ENCODE assay signal across 26 cellular contexts in genomic region chr9:106526805-106527204, GRCh38.
A peak's percentile ranks its signal among the peaks of the same experiment; 100 is the strongest.
DNase-seq lines count a peak whose midpoint lies in the region; ATAC-seq, FAIRE-seq and TF ChIP-seq lines count a peak whose summit lies in the region.
"Had no signal": no experiment of that assay in that cellular context is flagged by ENCODE, and none has a peak within 500 bp of the region (broad histone marks: within the 10 kb centered on the region; RNA-seq: fewer than 3 reads in every experiment).

No MANE protein-coding gene starts in this region.

- no peak overlapping the region for H3K4me3 Mint-ChIP-seq in endodermal cell
- H3K4me3 Mint-ChIP-seq: CD14-positive monocyte; CD4-positive, alpha-beta memory T cell; CD4-positive, CD25-positive, alpha-beta regulatory T cell; CD8-positive, alpha-beta memory T cell had no signal

- H3K27ac ChIP-seq in GM12878 (ENCODE audit: control insufficient read depth, insufficient read depth), result no peak overlapping the region
- H3K27ac ChIP-seq in endodermal cell (ENCODE audit: low read depth, low read length), result no peak overlapping the region
- H3K27ac ChIP-seq: BLaER1 had no signal

- RAD21 ChIA-PET in GM12878 (lab: Charles Lee; ENCODE audit: unreplicated experiment), result interaction anchor here (0.6 to 1.7 kb wide), 4 partner anchors 13 to 1371 kb away, joined by 3 to 8 read pairs (median 3); no protein-coding TSS in a partner anchor

- H3K9me3 Mint-ChIP-seq in endodermal cell, result no peaks in the 10 kb centered on the region

- POLR2A ChIA-PET in GM12878 (lab: Charles Lee), result interaction anchor here (0.6 to 1.5 kb wide), 2 partner anchors 78 to 347 kb away, joined by 3 read pairs; no protein-coding TSS in a partner anchor

- no peak for TF ChIP-seq POLR2A in GM12878 (IDR thresholded peaks at IDR 0.05; ENCODE audit: low read depth, low read length)

- no peak overlapping the region for H3K27ac Mint-ChIP-seq in endodermal cell
- H3K27ac Mint-ChIP-seq: CD4-positive, alpha-beta memory T cell; CD4-positive, CD25-positive, alpha-beta regulatory T cell; CD8-positive, alpha-beta memory T cell had no signal

- BruUV-seq in GM12878 (replicated peaks; lab: Mats Ljungman, UMichigan), result no TSS peak

- H3K27me3 ChIP-seq in GM12878 (replicated peaks in 1 of 2; ENCODE audit: control insufficient read depth in 2 of 2, insufficient read depth in 2 of 2, low read length in 1 of 2) (no peaks in the 10 kb centered on the region), endodermal cell (ENCODE audit: control insufficient read depth, insufficient read depth, low read length, poor library complexity, severe bottlenecking) (no peaks in the 10 kb centered on the region)
- H3K27me3 ChIP-seq: BE2C, BLaER1 had no signal

- no peaks in the 10 kb centered on the region for H3K27me3 Mint-ChIP-seq in endodermal cell (ENCODE audit: insufficient read depth)
- H3K27me3 Mint-ChIP-seq: CD4-positive, alpha-beta memory T cell; CD4-positive, CD25-positive, alpha-beta regulatory T cell; CD8-positive, alpha-beta memory T cell had no signal

- no peaks in the 10 kb centered on the region for H4K20me1 ChIP-seq in GM12878 (ENCODE audit: control insufficient read depth, insufficient read depth)
- H4K20me1 ChIP-seq: BLaER1 had no signal

- SMC1A ChIA-PET in GM12878 (lab: Charles Lee; ENCODE audit: uncharacterized antibody, unreplicated experiment), result interaction anchor here (1.0 to 1.6 kb wide), 5 partner anchors 18 to 232 kb away, joined by 3 to 6 read pairs (median 5); no protein-coding TSS in a partner anchor

- FAIRE-seq in GM12878 (lab: Jason Lieb, UNC), result no peak
- FAIRE-seq: A204.1, GM12892, GM18507 had no signal

- peak; percentile 1 for DNase-seq in KBM-7
- peak; percentile 10 for DNase-seq in MV-4-11 (lab: John Stamatoyannopoulos, UW)
- no peak for DNase-seq in GM12878 (ENCODE audit: low read depth, low spot score)
- no peak for DNase-seq in NCI-H2081 treated with DMSO at 0.1 percent for 48 hours (lab: John Stamatoyannopoulos, UW)
- no peak for DNase-seq in endodermal cell
- DNase-seq in ACHN, result no peak
- DNase-seq: 8988T; BE2C; C1 segment of cervical spinal cord; CD4-positive, alpha-beta memory T cell; CD4-positive, CD25-positive, alpha-beta regulatory T cell; CD8-positive, alpha-beta memory T cell; COR-L47; DMS 273 treated with DMSO at 0.1 percent for 48 hours; DMS153; DMS53; DMS79; DND-41; EL; GF-D8 had no signal

- H3K9me3 ChIP-seq in GM12878 (replicated peaks; ENCODE audit: control insufficient read depth, insufficient read depth, low read length) (no peaks in the 10 kb centered on the region), endodermal cell (ENCODE audit: control insufficient read depth, low read length) (no peaks in the 10 kb centered on the region)
- H3K9me3 ChIP-seq: BE2C had no signal

- peak; percentile 41 for ATAC-seq in GM12878
- ATAC-seq in HG03175 (IDR thresholded peaks at IDR 0.05; ENCODE audit: unreplicated experiment), result no peak

- no peak overlapping the region for H2AFZ ChIP-seq in GM12878 (ENCODE audit: control insufficient read depth, low read depth, low read length)

- no peak for TF ChIP-seq CTCF in GM12878 (IDR thresholded peaks at IDR 0.05 in 2 of 3, conservative IDR thresholded peaks at IDR 0.05 in 1 of 3; ENCODE audit: control insufficient read depth in 2 of 3, extremely low read depth in 1 of 3, insufficient read depth in 1 of 3, low read depth in 3 of 3, low read length in 3 of 3)
- no peak for TF ChIP-seq CTCF in endodermal cell (conservative IDR thresholded peaks at IDR 0.05)

- H3K79me2 ChIP-seq in GM12878 (ENCODE audit: control insufficient read depth, insufficient read depth, low read length), result no peaks in the 10 kb centered on the region

- peaks cover 1% of the 10 kb centered on the region for H3K4me1 Mint-ChIP-seq in endodermal cell
- H3K4me1 Mint-ChIP-seq: CD4-positive, alpha-beta memory T cell; CD4-positive, CD25-positive, alpha-beta regulatory T cell; CD8-positive, alpha-beta memory T cell had no signal

- intact Hi-C loops in GM12878 (cut with micrococcal nuclease; ENCODE audit: unreplicated experiment), result no loop called here

- TF ChIP-seq EP300 in GM12878 (IDR thresholded peaks at IDR 0.05; ENCODE audit: borderline replicate concordance in 1 of 2, control insufficient read depth in 1 of 2, low read depth in 2 of 2, low read length in 2 of 2), result no peak

- no peak overlapping the region for H3K4me3 ChIP-seq in GM12878
- H3K4me3 ChIP-seq in endodermal cell (ENCODE audit: low read length), result no peak overlapping the region
- H3K4me3 ChIP-seq: BLaER1 had no signal

- TF ChIP-seq RAD21 in GM12878 (IDR thresholded peaks at IDR 0.05; ENCODE audit: insufficient read depth, low read depth, low read length), result no peak

- 0% methylated on average over 2 of the region's 2 CpGs for WGBS in GM12878 (ENCODE audit: insufficient coverage, insufficient replicate concordance, low lambda C conversion rate, missing lambda C conversion rate)
- WGBS in endodermal cell (ENCODE audit: insufficient coverage in 1 of 2, insufficient read length in 1 of 2), 2 experiments, result 77 to 78% methylated on average over 1 to 2 of the region's 2 CpGs

- in situ Hi-C loops in KBM-7 (cut with MboI; ENCODE audit: low pct_unique_long_range_greater_than_20kb, low sequenced_read_pairs), result no loop called here
- in situ Hi-C loops in GM12878 (cut with MboI), result no loop called here
- in situ Hi-C loops in ACHN (cut with HindIII; ENCODE audit: low pct_ligation_motif_present, low pct_unique_long_range_greater_than_20kb, low sequenced_read_pairs), result no loop called here

- no peak overlapping the region for H3K4me2 ChIP-seq in GM12878 (ENCODE audit: control insufficient read depth, insufficient read depth)
- H3K4me2 ChIP-seq: BLaER1 had no signal

- CTCF ChIA-PET in GM12878 (lab: Yijun Ruan, JAX), result interaction anchor here (0.6 to 1.2 kb wide), 2 partner anchors 88 to 242 kb away, joined by 3 to 6 read pairs; no protein-coding TSS in a partner anchor

- H3K36me3 Mint-ChIP-seq in endodermal cell (ENCODE audit: low read depth), result no peaks in the 10 kb centered on the region
- H3K36me3 Mint-ChIP-seq: CD14-positive monocyte; CD4-positive, alpha-beta memory T cell; CD4-positive, CD25-positive, alpha-beta regulatory T cell; CD8-positive, alpha-beta memory T cell had no signal

- H3K36me3 ChIP-seq in GM12878 (ENCODE audit: control insufficient read depth in 2 of 2, insufficient read depth in 2 of 2, low read length in 1 of 2) (no peaks in the 10 kb centered on the region), endodermal cell (ENCODE audit: control insufficient read depth, insufficient read depth, low read length) (no peaks in the 10 kb centered on the region)
- H3K36me3 ChIP-seq: BE2C, BLaER1 had no signal

- no peaks in the 10 kb centered on the region for H3K4me1 ChIP-seq in GM12878 (ENCODE audit: control insufficient read depth, insufficient read depth, low read length)
- no peaks in the 10 kb centered on the region for H3K4me1 ChIP-seq in endodermal cell (ENCODE audit: control insufficient read depth, insufficient read depth, low read length)
- H3K4me1 ChIP-seq: BE2C had no signal

- no peak overlapping the region for H3K9ac ChIP-seq in GM12878 (ENCODE audit: control insufficient read depth, insufficient read depth, low read length)
- H3K9ac ChIP-seq in endodermal cell (ENCODE audit: extremely low read depth, low read length, poor library complexity, severe bottlenecking), result no peak overlapping the region
- H3K9ac ChIP-seq: BLaER1 had no signal

TF ChIP-seq in GM12878, 131 proteins besides CTCF, POLR2A, EP300 and RAD21:
- no peak for TF ChIP-seq HDGF (IDR thresholded peaks at IDR 0.05)
- TF ChIP-seq CBX3 (IDR thresholded peaks at IDR 0.05; ENCODE audit: borderline replicate concordance, low read depth), result no peak
- peak; percentile 92 for TF ChIP-seq ZNF384 (IDR thresholded peaks at IDR 0.05; ENCODE audit: borderline replicate concordance, low read depth, low read length)
- no peak for TF ChIP-seq SP1 (IDR thresholded peaks at IDR 0.05; ENCODE audit: low read depth, low read length)
TF ChIP-seq in GM12878: peak in this region for 1.

Comparison
In these comparisons a context has a peak if more than half of its experiments do, and no peak if none do; other contexts are left out.
1. DNase-seq: peak in KBM-7 (single experiment) and MV-4-11 (single experiment); none in GM12878 (single experiment), NCI-H2081 treated with DMSO at 0.1 percent for 48 hours (single experiment), endodermal cell (single experiment) and ACHN (single experiment).